Comparison of ENCODE assay signal across 7 cellular contexts in genomic region chr2:111439237-111439636, GRCh38.
A peak's percentile ranks its signal among the peaks of the same experiment; 100 is the strongest.
DNase-seq lines count a peak whose midpoint lies in the region; ATAC-seq and TF ChIP-seq lines count a peak whose summit lies in the region.
"Not testable (repeated sequence)": the region's sequence is repeated elsewhere in the genome, so short reads cannot be mapped to it uniquely, and the experiment has no call there.

No MANE protein-coding gene starts in this region.

- ATAC-seq in Panc1: not testable (repeated sequence)
- ATAC-seq in natural killer cell: peak in 2 of 3 donors; percentile 10 to 23
- peak; percentile 66 for ATAC-seq in stimulated activated memory B cell treated with anti-CD40 and anti-IgM and Interleukin-4, amounts not matched to agents 10 μg/mL and 1 μg/mL and 100 μg/mL, for 72 hours

- H3K9me3 Mint-ChIP-seq in HFFc6; activated CD4-positive, alpha-beta T cell treated with anti-CD3 and anti-CD28 coated beads, Interleukin-2, amount 10 ng/mL, durations not matched to agents 24 days and 14 days; activated T-helper 1 cell treated with anti-CD3 and anti-CD28 coated beads, Interleukin-12 subunit alpha, Interleukin-12 subunit beta, Interleukin-2, Interleukin-4 antibody, amounts not matched to agents 30 ng/mL and 10 ng/mL and 1 ng/mL, durations not matched to agents 14 hours and 24 hours and 36 hours; activated naive CD8-positive, alpha-beta T cell treated with anti-CD3 and anti-CD28 coated beads for 36 hours; natural killer cell; stimulated activated memory B cell treated with anti-CD40 and anti-IgM and Interleukin-4, amounts not matched to agents 10 μg/mL and 1 μg/mL and 100 μg/mL, for 72 hours: not testable (repeated sequence)

- H3K9me3 ChIP-seq in Panc1 (ENCODE audit: control insufficient read depth, insufficient read depth, low read depth, low read length): not testable (repeated sequence)

- CTCF ChIA-PET in Panc1 (lab: Charles Lee): not testable (repeated sequence)

- not testable (repeated sequence) for DNase-seq in HFFc6; Panc1 (ENCODE audit: low read depth, low spot score); activated CD4-positive, alpha-beta T cell treated with anti-CD3 and anti-CD28 coated beads, Interleukin-2, amount 10 ng/mL, durations not matched to agents 24 days and 14 days; activated T-helper 1 cell treated with anti-CD3 and anti-CD28 coated beads, Interleukin-12 subunit alpha, Interleukin-12 subunit beta, Interleukin-2, Interleukin-4 antibody, amounts not matched to agents 30 ng/mL and 10 ng/mL and 1 ng/mL, durations not matched to agents 14 hours and 24 hours and 36 hours (ENCODE audit: low spot score); activated naive CD8-positive, alpha-beta T cell treated with anti-CD3 and anti-CD28 coated beads for 36 hours; natural killer cell

- not testable (repeated sequence) for H3K4me3 Mint-ChIP-seq in HFFc6; activated naive CD8-positive, alpha-beta T cell treated with anti-CD3 and anti-CD28 coated beads for 36 hours; natural killer cell; stimulated activated memory B cell treated with anti-CD40 and anti-IgM and Interleukin-4, amounts not matched to agents 10 μg/mL and 1 μg/mL and 100 μg/mL, for 72 hours
- H3K4me3 Mint-ChIP-seq in activated CD4-positive, alpha-beta T cell treated with anti-CD3 and anti-CD28 coated beads, Interleukin-2, amount 10 ng/mL, durations not matched to agents 24 days and 14 days: peak overlapping the region; percentile 28
- H3K4me3 Mint-ChIP-seq in activated T-helper 1 cell treated with anti-CD3 and anti-CD28 coated beads, Interleukin-12 subunit alpha, Interleukin-12 subunit beta, Interleukin-2, Interleukin-4 antibody, amounts not matched to agents 30 ng/mL and 10 ng/mL and 1 ng/mL, durations not matched to agents 14 hours and 24 hours and 36 hours: peak overlapping the region; percentile 49

- intact Hi-C loops in Panc1 (cut with micrococcal nuclease; ENCODE audit: unreplicated experiment); activated CD4-positive, alpha-beta T cell treated with anti-CD3 and anti-CD28 coated beads, Interleukin-2, amount 10 ng/mL, durations not matched to agents 24 days and 14 days (cut with micrococcal nuclease); activated T-helper 1 cell treated with anti-CD3 and anti-CD28 coated beads, Interleukin-12 subunit alpha, Interleukin-12 subunit beta, Interleukin-2, Interleukin-4 antibody, amounts not matched to agents 30 ng/mL and 10 ng/mL and 1 ng/mL, durations not matched to agents 14 hours and 24 hours and 36 hours (cut with micrococcal nuclease); natural killer cell (cut with micrococcal nuclease): not testable (repeated sequence)

- H3K27ac Mint-ChIP-seq in HFFc6: peak overlapping the region; percentile 75
- H3K27ac Mint-ChIP-seq in activated CD4-positive, alpha-beta T cell treated with anti-CD3 and anti-CD28 coated beads, Interleukin-2, amount 10 ng/mL, durations not matched to agents 24 days and 14 days: peak overlapping the region; percentile 83
- H3K27ac Mint-ChIP-seq in activated T-helper 1 cell treated with anti-CD3 and anti-CD28 coated beads, Interleukin-12 subunit alpha, Interleukin-12 subunit beta, Interleukin-2, Interleukin-4 antibody, amounts not matched to agents 30 ng/mL and 10 ng/mL and 1 ng/mL, durations not matched to agents 14 hours and 24 hours and 36 hours: peak overlapping the region; percentile 85
- peak overlapping the region; percentile 83 for H3K27ac Mint-ChIP-seq in activated naive CD8-positive, alpha-beta T cell treated with anti-CD3 and anti-CD28 coated beads for 36 hours
- not testable (repeated sequence) for H3K27ac Mint-ChIP-seq in natural killer cell; stimulated activated memory B cell treated with anti-CD40 and anti-IgM and Interleukin-4, amounts not matched to agents 10 μg/mL and 1 μg/mL and 100 μg/mL, for 72 hours

- not testable (repeated sequence) for H3K27ac ChIP-seq in Panc1 (ENCODE audit: low read length)

- not testable (repeated sequence) for H3K4me3 ChIP-seq in Panc1 (ENCODE audit: low read depth in 2 of 2, low read length in 2 of 2)

- POLR2A ChIA-PET in Panc1 (lab: Charles Lee): not testable (repeated sequence)

- in situ Hi-C loops in Panc1 (cut with HindIII; ENCODE audit: low pct_unique_long_range_greater_than_20kb, low sequenced_read_pairs): not testable (repeated sequence)

- not testable (repeated sequence) for H3K27me3 Mint-ChIP-seq in HFFc6 (ENCODE audit: insufficient read depth); activated CD4-positive, alpha-beta T cell treated with anti-CD3 and anti-CD28 coated beads, Interleukin-2, amount 10 ng/mL, durations not matched to agents 24 days and 14 days; activated T-helper 1 cell treated with anti-CD3 and anti-CD28 coated beads, Interleukin-12 subunit alpha, Interleukin-12 subunit beta, Interleukin-2, Interleukin-4 antibody, amounts not matched to agents 30 ng/mL and 10 ng/mL and 1 ng/mL, durations not matched to agents 14 hours and 24 hours and 36 hours (ENCODE audit: insufficient read depth); activated naive CD8-positive, alpha-beta T cell treated with anti-CD3 and anti-CD28 coated beads for 36 hours; natural killer cell (ENCODE audit: low read depth in 2 of 2); stimulated activated memory B cell treated with anti-CD40 and anti-IgM and Interleukin-4, amounts not matched to agents 10 μg/mL and 1 μg/mL and 100 μg/mL, for 72 hours

- H3K36me3 ChIP-seq in Panc1 (ENCODE audit: control insufficient read depth, insufficient read depth, low read length): not testable (repeated sequence)

- H3K4me1 ChIP-seq in Panc1 (ENCODE audit: control insufficient read depth, insufficient read depth, low read length): not testable (repeated sequence)

- not testable (repeated sequence) for H3K36me3 Mint-ChIP-seq in HFFc6 (ENCODE audit: low read depth); activated CD4-positive, alpha-beta T cell treated with anti-CD3 and anti-CD28 coated beads, Interleukin-2, amount 10 ng/mL, durations not matched to agents 24 days and 14 days (ENCODE audit: low read depth); activated T-helper 1 cell treated with anti-CD3 and anti-CD28 coated beads, Interleukin-12 subunit alpha, Interleukin-12 subunit beta, Interleukin-2, Interleukin-4 antibody, amounts not matched to agents 30 ng/mL and 10 ng/mL and 1 ng/mL, durations not matched to agents 14 hours and 24 hours and 36 hours (ENCODE audit: low read depth); activated naive CD8-positive, alpha-beta T cell treated with anti-CD3 and anti-CD28 coated beads for 36 hours; natural killer cell; stimulated activated memory B cell treated with anti-CD40 and anti-IgM and Interleukin-4, amounts not matched to agents 10 μg/mL and 1 μg/mL and 100 μg/mL, for 72 hours

- H3K4me1 Mint-ChIP-seq in HFFc6 (ENCODE audit: low read depth): peaks cover 10% of the 10 kb centered on the region; the same call in 1 of the 2 replicates
- H3K4me1 Mint-ChIP-seq in activated CD4-positive, alpha-beta T cell treated with anti-CD3 and anti-CD28 coated beads, Interleukin-2, amount 10 ng/mL, durations not matched to agents 24 days and 14 days; activated T-helper 1 cell treated with anti-CD3 and anti-CD28 coated beads, Interleukin-12 subunit alpha, Interleukin-12 subunit beta, Interleukin-2, Interleukin-4 antibody, amounts not matched to agents 30 ng/mL and 10 ng/mL and 1 ng/mL, durations not matched to agents 14 hours and 24 hours and 36 hours (ENCODE audit: low read depth); activated naive CD8-positive, alpha-beta T cell treated with anti-CD3 and anti-CD28 coated beads for 36 hours; natural killer cell; stimulated activated memory B cell treated with anti-CD40 and anti-IgM and Interleukin-4, amounts not matched to agents 10 μg/mL and 1 μg/mL and 100 μg/mL, for 72 hours: not testable (repeated sequence)

- not testable (repeated sequence) for TF ChIP-seq CTCF in HFFc6 (IDR thresholded peaks at IDR 0.05); Panc1 (IDR thresholded peaks at IDR 0.05); natural killer cell (IDR thresholded peaks at IDR 0.05)

- not testable (repeated sequence) for H3K27me3 ChIP-seq in Panc1 (ENCODE audit: control insufficient read depth, insufficient read depth, low read length)

- BruUV-seq in Panc1 (replicated peaks; lab: Mats Ljungman, UMichigan): TSS peak; percentile 37
